11 cellular contexts compared by ENCODE assay signal in genomic region chr10:104323721-104324686, GRCh38. TPM values are rescaled to one million over a fixed set of nuclear protein-coding genes. Genes with fewer than 3 reads are reported as not detected.
DNase-seq lines count a peak whose midpoint lies in the region; ATAC-seq, FAIRE-seq and TF ChIP-seq lines count a peak whose summit lies in the region.
"Had no signal": no experiment of that assay in that cellular context is flagged by ENCODE, and none has a peak within 500 bp of the region (broad histone marks: within the 10 kb centered on the region; RNA-seq: fewer than 3 reads in every experiment).

No MANE protein-coding gene starts in this region.

- peaks cover 34% of the 10 kb centered on the region for H4K20me1 ChIP-seq in osteoblast (ENCODE audit: insufficient read depth, low read length)

- no peaks in the 10 kb centered on the region for H3K27me3 Mint-ChIP-seq in dendritic cell treated with granulocyte-macrophage colony-stimulating factor and Interleukin-4, amounts not matched to agents 40 ng/mL and 50 ng/mL, for 4 days

- peak; percentile 51 for FAIRE-seq in GM18507 (lab: Jason Lieb, UNC)

- no peak overlapping the region for H3K4me3 ChIP-seq in osteoblast (ENCODE audit: insufficient read depth, low read length)

- peaks cover 27% of the 10 kb centered on the region for H3K36me3 ChIP-seq in osteoblast (ENCODE audit: insufficient read depth, low read length)

- H3K9me3 ChIP-seq in osteoblast (ENCODE audit: low read depth, low read length), result no peaks in the 10 kb centered on the region

- peak overlapping the region; percentile 80 for H3K27ac Mint-ChIP-seq in dendritic cell treated with granulocyte-macrophage colony-stimulating factor and Interleukin-4, amounts not matched to agents 40 ng/mL and 50 ng/mL, for 4 days

- H3K4me3 Mint-ChIP-seq in dendritic cell treated with granulocyte-macrophage colony-stimulating factor and Interleukin-4, amounts not matched to agents 40 ng/mL and 50 ng/mL, for 4 days, result peak overlapping the region; percentile 39

- TF ChIP-seq CTCF in osteoblast (IDR thresholded peaks at IDR 0.05; ENCODE audit: extremely low read depth, low read depth, low read length), result no peak

- no peaks in the 10 kb centered on the region for H3K36me3 Mint-ChIP-seq in dendritic cell treated with granulocyte-macrophage colony-stimulating factor and Interleukin-4, amounts not matched to agents 40 ng/mL and 50 ng/mL, for 4 days (ENCODE audit: low read depth)

- no peaks in the 10 kb centered on the region for H3K9me3 Mint-ChIP-seq in dendritic cell treated with granulocyte-macrophage colony-stimulating factor and Interleukin-4, amounts not matched to agents 40 ng/mL and 50 ng/mL, for 4 days

- peaks cover 96% of the 10 kb centered on the region for H3K4me1 Mint-ChIP-seq in dendritic cell treated with granulocyte-macrophage colony-stimulating factor and Interleukin-4, amounts not matched to agents 40 ng/mL and 50 ng/mL, for 4 days (ENCODE audit: low read depth)

- H3K4me1 ChIP-seq in osteoblast (ENCODE audit: insufficient read depth, low read length), result peaks cover 75% of the 10 kb centered on the region

- DNase-seq in GM18507 (ENCODE audit: extremely low spot score, insufficient read length, low read depth), result no peak
- no peak for DNase-seq in osteoblast (ENCODE audit: insufficient read length, low spot score, missing footprints)
- DNase-seq in NCI-H345 treated with DMSO at 0.1 percent for 48 hours (lab: John Stamatoyannopoulos, UW; ENCODE audit: unreplicated experiment), result no peak
- DNase-seq in AG20443 (ENCODE audit: low spot score), result no peak
- DNase-seq: activated gamma-delta T cell treated with Interleukin-2 at 50 U/mL for 16 hours had no signal

- H3K4me2 ChIP-seq in osteoblast (ENCODE audit: insufficient read depth, low read length), result no peak overlapping the region

- H2AFZ ChIP-seq in osteoblast (ENCODE audit: low read length), result no peak overlapping the region

- H3K79me2 ChIP-seq in osteoblast (ENCODE audit: insufficient read depth, low read length), result peaks cover 98% of the 10 kb centered on the region

- intact Hi-C loops in dendritic cell treated with granulocyte-macrophage colony-stimulating factor and Interleukin-4, amounts not matched to agents 40 ng/mL and 50 ng/mL, for 4 days (cut with micrococcal nuclease), result no loop called here

- H3K27me3 ChIP-seq in osteoblast (ENCODE audit: insufficient read depth, low read length), result no peaks in the 10 kb centered on the region

- H3K27ac ChIP-seq in osteoblast (ENCODE audit: low read depth, low read length), result peak overlapping the region; percentile 46

- ATAC-seq in HG03196 (IDR thresholded peaks at IDR 0.05; ENCODE audit: unreplicated experiment), result no peak
- no peak for ATAC-seq in HG03045 (IDR thresholded peaks at IDR 0.05; ENCODE audit: unreplicated experiment)
- ATAC-seq: esophagus mucosa had no signal

TF ChIP-seq in PFSK-1, 5 proteins besides CTCF, POLR2A, EP300 and RAD21:
- TF ChIP-seq SIN3A (IDR thresholded peaks at IDR 0.05; ENCODE audit: borderline replicate concordance, insufficient read depth, low read length) (no peak), FOXP2 (optimal IDR thresholded peaks at IDR 0.05; ENCODE audit: borderline replicate concordance, extremely low read depth, extremely low read length, insufficient read depth) (peak; percentile 17)

RNA-seq across cellular contexts. Expression of gene ITPRIP, which starts 14.3 kb away (rescaled TPM):
- 95.5 TPM for polyA plus RNA-seq in PFSK-1 (2012; ENCODE audit: insufficient read length, low read depth)
- 14.8 and 16.5 TPM in 2 replicates for total RNA-seq in osteoblast

RNA-seq across cellular contexts. Expression of gene CFAP58, which starts 29.6 kb away (rescaled TPM):
- 0.28 TPM for polyA plus RNA-seq in PFSK-1 (2012; ENCODE audit: insufficient read length, low read depth)
- total RNA-seq in osteoblast, result 0.36 and 0.59 TPM in 2 replicates

RNA-seq across cellular contexts. Expression of gene GSTO2, which starts 55.0 kb away (rescaled TPM):
- 1.1 TPM for polyA plus RNA-seq in PFSK-1 (2012; ENCODE audit: insufficient read length, low read depth)
- total RNA-seq in osteoblast, result 1.8 and 2.2 TPM in 2 replicates
- total RNA-seq: myocyte had no signal
